ENCODE assay signal across 8 cellular contexts in genomic region chr1:9233942-9234222, GRCh38. TPM values are rescaled to one million over a fixed set of nuclear protein-coding genes. Genes with fewer than 3 reads are reported as not detected.
DNase-seq lines count a peak whose midpoint lies in the region; ATAC-seq and FAIRE-seq lines count a peak whose summit lies in the region.

No MANE protein-coding gene starts in this region.

- H3K4me3 Mint-ChIP-seq in activated CD4-positive, alpha-beta memory T cell treated with anti-CD3 and anti-CD28 coated beads, Interleukin-2, amount 10 ng/mL, durations not matched to agents 7 days and 5 days, result peak overlapping the region; percentile 91

- intact Hi-C loops in right cardiac atrium (cut with DNase I), result no loop called here

- in situ Hi-C loops in HAP-1 (cut with MboI; ENCODE audit: low sequenced_read_pairs), result no loop called here

- H3K36me3 ChIP-seq in HAP-1 (replicated peaks), result no peaks in the 10 kb centered on the region
- H3K36me3 ChIP-seq in small intestine (ENCODE audit: control insufficient read depth in 2 of 2, insufficient read depth in 2 of 2, low read length in 2 of 2), result no peaks in the 10 kb centered on the region

- peaks cover 1% of the 10 kb centered on the region for H3K27me3 Mint-ChIP-seq in activated CD4-positive, alpha-beta memory T cell treated with anti-CD3 and anti-CD28 coated beads, Interleukin-2, amount 10 ng/mL, durations not matched to agents 7 days and 5 days

- H3K4me3 ChIP-seq in HAP-1, result peak overlapping the region; percentile 44
- peak overlapping the region; percentile 99 for H3K4me3 ChIP-seq in right cardiac atrium (ENCODE audit: low read length)
- H3K4me3 ChIP-seq in small intestine (ENCODE audit: low read depth in 1 of 2, low read length in 2 of 2), result peak overlapping the region; percentile 10 to 77

- peaks cover 10% of the 10 kb centered on the region for H3K36me3 Mint-ChIP-seq in activated CD4-positive, alpha-beta memory T cell treated with anti-CD3 and anti-CD28 coated beads, Interleukin-2, amount 10 ng/mL, durations not matched to agents 7 days and 5 days (ENCODE audit: low read depth)

- 51% methylated on average over 3 of the region's 3 CpGs for whole genome bisulfite sequencing in right cardiac atrium
- WGBS in small intestine, 3 donors, result 36 to 44% (median 37%) methylated on average over 3 of the region's 3 CpGs

- ATAC-seq in right cardiac atrium, result no peak
- no peak for ATAC-seq in GM18873 (IDR thresholded peaks at IDR 0.05; ENCODE audit: low FRiP score, unreplicated experiment)
- ATAC-seq in HG03354 (IDR thresholded peaks at IDR 0.05; ENCODE audit: poor library complexity, severe bottlenecking, unreplicated experiment), result no peak

- no peaks in the 10 kb centered on the region for H3K9me3 Mint-ChIP-seq in activated CD4-positive, alpha-beta memory T cell treated with anti-CD3 and anti-CD28 coated beads, Interleukin-2, amount 10 ng/mL, durations not matched to agents 7 days and 5 days

- POLR2A ChIA-PET in activated CD4-positive, alpha-beta memory T cell treated with anti-CD3 and anti-CD28 coated beads, Interleukin-2, amount 10 ng/mL, durations not matched to agents 7 days and 5 days (lab: Charles Lee), result interaction anchor here (1.0 to 4.1 kb wide), 8 partner anchors 8 to 356 kb away, joined by 3 to 39 read pairs (median 4); partner anchors contain the start of genes ENO1, GPR157 and SLC25A33

- peak overlapping the region; percentile 90 for H3K27ac Mint-ChIP-seq in activated CD4-positive, alpha-beta memory T cell treated with anti-CD3 and anti-CD28 coated beads, Interleukin-2, amount 10 ng/mL, durations not matched to agents 7 days and 5 days

- peaks cover 10% of the 10 kb centered on the region for H3K4me1 ChIP-seq in HAP-1
- peaks cover 2% of the 10 kb centered on the region for H3K4me1 ChIP-seq in right cardiac atrium (ENCODE audit: control insufficient read depth, insufficient read depth, low read length)
- peaks cover 3 to 11% of the 10 kb centered on the region in 2 donors for H3K4me1 ChIP-seq in small intestine (ENCODE audit: control insufficient read depth in 2 of 2, insufficient read depth in 1 of 2, low read depth in 1 of 2, low read length in 1 of 2)

- peaks cover 37% of the 10 kb centered on the region for H3K4me1 Mint-ChIP-seq in activated CD4-positive, alpha-beta memory T cell treated with anti-CD3 and anti-CD28 coated beads, Interleukin-2, amount 10 ng/mL, durations not matched to agents 7 days and 5 days

- H3K9me3 ChIP-seq in HAP-1 (no peaks in the 10 kb centered on the region), right cardiac atrium (ENCODE audit: control insufficient read depth, low read length) (no peaks in the 10 kb centered on the region), small intestine (ENCODE audit: control insufficient read depth, low read depth) (no peaks in the 10 kb centered on the region)

- DNase-seq in HAP-1 (ENCODE audit: low spot score in 2 of 2) (no peak), right cardiac atrium (no peak), small intestine (no peak), NCI-H2171 (lab: John Stamatoyannopoulos, UW) (no peak), HPDE6-E6E7 (ENCODE audit: extremely low spot score) (no peak)
- DNase-seq in activated CD4-positive, alpha-beta memory T cell treated with anti-CD3 and anti-CD28 coated beads, Interleukin-2, amount 10 ng/mL, durations not matched to agents 7 days and 5 days, result no peak

- FAIRE-seq in small intestine (lab: Jason Lieb, UNC), result no peak

- CTCF ChIA-PET in activated CD4-positive, alpha-beta memory T cell treated with anti-CD3 and anti-CD28 coated beads, Interleukin-2, amount 10 ng/mL, durations not matched to agents 7 days and 5 days (lab: Charles Lee), result interaction anchor here (0.7 to 3.5 kb wide), 21 partner anchors 8 to 305 kb away, joined by 3 to 21 read pairs (median 4); no protein-coding TSS in a partner anchor

- H3K27me3 ChIP-seq in HAP-1 (ENCODE audit: low read depth), result no peaks in the 10 kb centered on the region
- no peaks in the 10 kb centered on the region for H3K27me3 ChIP-seq in right cardiac atrium (ENCODE audit: control insufficient read depth, insufficient read depth)
- no peaks in the 10 kb centered on the region for H3K27me3 ChIP-seq in small intestine (ENCODE audit: control insufficient read depth in 2 of 2, insufficient read depth in 2 of 2, low read length in 2 of 2)

- H3K27ac ChIP-seq in right cardiac atrium (ENCODE audit: low read length), result peak overlapping the region; percentile 61
- H3K27ac ChIP-seq in small intestine (ENCODE audit: low read depth in 1 of 2, low read length in 1 of 2), result peak overlapping the region; percentile 83 to 98

RNA-seq across cellular contexts. Expression of gene H6PD, which starts 0.7 kb away (rescaled TPM):
- total RNA-seq in activated CD4-positive, alpha-beta memory T cell treated with anti-CD3 and anti-CD28 coated beads, Interleukin-2, amount 10 ng/mL, durations not matched to agents 7 days and 5 days, result 10 to 100 TPM; 12.9 to 13.2 TPM
- total RNA-seq in right cardiac atrium, result 10 to 100 TPM; 29.8 to 39.8 (median 34.9) TPM
- polyA plus RNA-seq in right cardiac atrium (27.0 TPM), small intestine (10 to 100 TPM in 1 of 3 donors, 1 to 10 TPM in 2; 2.7 to 25.8 (median 2.9) TPM)

RNA-seq across cellular contexts. Expression of gene SPSB1, which starts 58.8 kb away (rescaled TPM):
- 10 to 100 TPM; 17.4 to 18.0 TPM for total RNA-seq in activated CD4-positive, alpha-beta memory T cell treated with anti-CD3 and anti-CD28 coated beads, Interleukin-2, amount 10 ng/mL, durations not matched to agents 7 days and 5 days
- 10 to 100 TPM; 15.5 to 24.0 (median 18.0) TPM for total RNA-seq in right cardiac atrium
- 16.5 TPM for polyA plus RNA-seq in right cardiac atrium
- 10 to 100 TPM; 30.0 to 69.1 (median 35.3) TPM for polyA plus RNA-seq in small intestine

Comparison
In these comparisons a context has a peak if more than half of its experiments do, and no peak if none do; other contexts are left out.
1. H3K4me3 ChIP-seq: peak in every context shown above with its lines; median percentile 99 in right cardiac atrium; 44 in HAP-1; 44 in small intestine.